29 cellular contexts compared by ENCODE assay signal in the genomic region with DNA sequence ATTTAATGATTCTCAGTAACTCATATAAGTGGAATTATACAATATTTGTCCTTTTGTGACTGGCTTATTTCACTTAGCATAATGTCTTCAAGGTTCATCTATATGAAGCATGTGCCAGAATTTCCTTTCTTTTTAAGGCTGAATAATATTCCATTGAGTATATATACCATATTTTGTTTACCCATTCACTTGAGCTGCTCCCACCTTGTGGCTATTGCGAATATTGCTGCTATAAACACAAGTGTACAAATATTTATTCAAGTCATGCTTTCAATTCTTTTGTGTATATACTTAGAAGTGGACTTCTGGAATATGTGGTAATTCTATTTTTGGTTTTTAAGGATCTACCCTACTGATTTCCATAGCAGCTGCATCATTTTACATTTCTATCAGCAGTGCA.
A peak's percentile ranks its signal among the peaks of the same experiment; 100 is the strongest.
DNase-seq lines count a peak whose midpoint lies in the region; ATAC-seq, FAIRE-seq and TF ChIP-seq lines count a peak whose summit lies in the region.
"Had no signal": no experiment of that assay in that cellular context is flagged by ENCODE, and none has a peak within 500 bp of the region (broad histone marks: within the 10 kb centered on the region; RNA-seq: fewer than 3 reads in every experiment).

No MANE protein-coding gene starts in this region.

- RAD21 ChIA-PET in HCT116 (lab: Charles Lee; ENCODE audit: low non-redundant PET in 1 of 2, low total read pairs in 2 of 2, uncharacterized antibody in 2 of 2, unreplicated experiment in 2 of 2): no interaction called here

- H3K4me3 ChIP-seq in A549 (no peak overlapping the region), HCT116 (replicated peaks in 1 of 2; ENCODE audit: low read depth in 1 of 2, low read length in 2 of 2) (no peak overlapping the region), RWPE2 (ENCODE audit: severe bottlenecking) (no peak overlapping the region)
- no peak overlapping the region for H3K4me3 ChIP-seq in CD4-positive, alpha-beta memory T cell (ENCODE audit: low read length in 2 of 2)
- H3K4me3 ChIP-seq: ascending aorta, esophagus muscularis mucosa, SJSA1, smooth muscle cell, tibial artery had no signal

- TF ChIP-seq EP300 in A549 (IDR thresholded peaks at IDR 0.05): no peak

- POLR2A ChIA-PET in A549 (lab: Yijun Ruan, JAX): no interaction called here
- POLR2A ChIA-PET in HCT116 (lab: Charles Lee): no interaction called here
- POLR2A ChIA-PET in CD4-positive, alpha-beta memory T cell (lab: Charles Lee; ENCODE audit: partially characterized antibody): no interaction called here

- H4K20me1 ChIP-seq in HCT116 (ENCODE audit: insufficient read depth): no peaks in the 10 kb centered on the region

- peak; percentile 7 for FAIRE-seq in A549 (lab: Jason Lieb, UNC)

- peaks cover 0 to 6% (median 1%) of the 10 kb centered on the region in 8 donors for H3K9me3 Mint-ChIP-seq in CD4-positive, alpha-beta memory T cell
- H3K9me3 Mint-ChIP-seq: activated CD4-positive, alpha-beta T cell treated with anti-CD3 and anti-CD28 coated beads, Interleukin-2, amount 10 ng/mL, durations not matched to agents 24 days and 14 days; activated T-helper 1 cell treated with anti-CD3 and anti-CD28 coated beads, Interleukin-12 subunit alpha, Interleukin-12 subunit beta, Interleukin-2, Interleukin-4 antibody, amounts not matched to agents 30 ng/mL and 10 ng/mL and 1 ng/mL, durations not matched to agents 14 hours and 24 hours and 36 hours; memory B cell; stimulated activated naive CD8-positive, alpha-beta T cell treated with anti-CD3 and anti-CD28 coated beads, Interleukin-15, Interleukin-2, amounts not matched to agents 100 ng/mL and 50 ng/mL, for 24 hours had no signal

- H3K27me3 Mint-ChIP-seq in CD4-positive, alpha-beta memory T cell: no peaks in the 10 kb centered on the region
- H3K27me3 Mint-ChIP-seq: activated CD4-positive, alpha-beta T cell treated with anti-CD3 and anti-CD28 coated beads, Interleukin-2, amount 10 ng/mL, durations not matched to agents 24 days and 14 days; activated CD8-positive, alpha-beta memory T cell treated with anti-CD3 and anti-CD28 coated beads, Interleukin-2, amount 10 ng/mL, durations not matched to agents 7 days and 5 days; activated naive CD8-positive, alpha-beta T cell; memory B cell; stimulated activated naive CD8-positive, alpha-beta T cell treated with anti-CD3 and anti-CD28 coated beads, Interleukin-15, Interleukin-2, amounts not matched to agents 100 ng/mL and 50 ng/mL, for 24 hours had no signal

- ATAC-seq in A549 (no peak), HCT116 (no peak), RWPE2 (ENCODE audit: low read depth) (no peak)
- ATAC-seq: activated CD8-positive, alpha-beta memory T cell treated with anti-CD3 and anti-CD28 coated beads, Interleukin-2, amount 10 ng/mL, durations not matched to agents 7 days and 5 days had no signal

- H3K9me2 ChIP-seq in HCT116 (ENCODE audit: insufficient read depth): no peaks in the 10 kb centered on the region

- H3K4me3 Mint-ChIP-seq in CD4-positive, alpha-beta memory T cell: no peak overlapping the region
- H3K4me3 Mint-ChIP-seq: activated CD4-positive, alpha-beta T cell treated with anti-CD3 and anti-CD28 coated beads, Interleukin-2, amount 10 ng/mL, durations not matched to agents 24 days and 14 days; activated CD8-positive, alpha-beta memory T cell treated with anti-CD3 and anti-CD28 coated beads, Interleukin-2, amount 10 ng/mL, durations not matched to agents 7 days and 5 days; activated naive CD8-positive, alpha-beta T cell; activated T-helper 1 cell treated with anti-CD3 and anti-CD28 coated beads, Interleukin-12 subunit alpha, Interleukin-12 subunit beta, Interleukin-2, Interleukin-4 antibody, amounts not matched to agents 30 ng/mL and 10 ng/mL and 1 ng/mL, durations not matched to agents 14 hours and 24 hours and 36 hours; memory B cell; stimulated activated naive CD8-positive, alpha-beta T cell treated with anti-CD3 and anti-CD28 coated beads, Interleukin-15, Interleukin-2, amounts not matched to agents 100 ng/mL and 50 ng/mL, for 24 hours had no signal

- no peaks in the 10 kb centered on the region for H3K36me3 Mint-ChIP-seq in CD4-positive, alpha-beta memory T cell
- H3K36me3 Mint-ChIP-seq: activated CD8-positive, alpha-beta memory T cell treated with anti-CD3 and anti-CD28 coated beads, Interleukin-2, amount 10 ng/mL, durations not matched to agents 7 days and 5 days; activated naive CD8-positive, alpha-beta T cell; memory B cell had no signal

- DNase-seq in A549 (ENCODE audit: low read depth in 1 of 2, low spot score in 1 of 2) (peak in 1 of 2 experiments; percentile 13), HCT116 (ENCODE audit: low read depth, low spot score) (no peak), RWPE2 (ENCODE audit: low spot score) (no peak), erythroblast (lab: John Stamatoyannopoulos, UW) (peak; percentile 0 to 6), HUDEP-2 (lab: John Stamatoyannopoulos, UW; ENCODE audit: unreplicated experiment in 76 of 76) (no peak), NCI-H69 (lab: John Stamatoyannopoulos, UW) (no peak), GM19240 (ENCODE audit: insufficient read length, low spot score) (no peak)
- DNase-seq in CD4-positive, alpha-beta memory T cell: no peak
- DNase-seq: activated CD4-positive, alpha-beta T cell treated with anti-CD3 and anti-CD28 coated beads, Interleukin-2, amount 10 ng/mL, durations not matched to agents 24 days and 14 days; activated CD8-positive, alpha-beta memory T cell treated with anti-CD3 and anti-CD28 coated beads, Interleukin-2, amount 10 ng/mL, durations not matched to agents 7 days and 5 days; BE2C; Caco-2; effector CD8-positive, alpha-beta T cell; NCI-H1694 treated with DMSO at 0.1 percent for 48 hours; NCI-H2227 treated with DMSO at 0.1 percent for 48 hours; NCI-H82; occipital lobe; stimulated activated CD4-positive, alpha-beta T cell treated with anti-CD3 and anti-CD28 coated beads, Interleukin-2, amount 100 ng/mL, for 48 hours; T-helper 2 cell; tibial artery had no signal

- no peaks in the 10 kb centered on the region for H3K4me1 Mint-ChIP-seq in CD4-positive, alpha-beta memory T cell
- H3K4me1 Mint-ChIP-seq: activated CD4-positive, alpha-beta T cell treated with anti-CD3 and anti-CD28 coated beads, Interleukin-2, amount 10 ng/mL, durations not matched to agents 24 days and 14 days; activated CD8-positive, alpha-beta memory T cell treated with anti-CD3 and anti-CD28 coated beads, Interleukin-2, amount 10 ng/mL, durations not matched to agents 7 days and 5 days had no signal

- TF ChIP-seq RAD21 in A549 (conservative IDR thresholded peaks at IDR 0.05 in 1 of 2, IDR thresholded peaks at IDR 0.05 in 1 of 2): 0 out of 5 replicates have a peak, but pooled peaks of 1 of the 2 experiments have one; percentile 10
- TF ChIP-seq RAD21 in HCT116 (IDR thresholded peaks at IDR 0.05; ENCODE audit: low read depth): no peak

- WGBS in A549 (ENCODE audit: missing lambda C conversion rate): 8% methylated on average over 1 of the region's 1 CpG

- H3K36me3 ChIP-seq in HCT116 (ENCODE audit: control insufficient read depth in 1 of 2, insufficient read depth in 2 of 2, low read length in 2 of 2) (no peaks in the 10 kb centered on the region), RWPE2 (ENCODE audit: low read depth) (no peaks in the 10 kb centered on the region)
- H3K36me3 ChIP-seq in CD4-positive, alpha-beta memory T cell (ENCODE audit: insufficient read depth, low read length): no peaks in the 10 kb centered on the region
- H3K36me3 ChIP-seq: ascending aorta, BE2C, esophagus muscularis mucosa, SJSA1, tibial artery had no signal

- no peaks in the 10 kb centered on the region for H3K79me2 ChIP-seq in HCT116 (ENCODE audit: insufficient read depth, low read length)

- H3K27me3 ChIP-seq in HCT116 (ENCODE audit: insufficient read depth, low read length) (no peaks in the 10 kb centered on the region), RWPE2 (ENCODE audit: insufficient read depth, poor library complexity, severe bottlenecking) (no peaks in the 10 kb centered on the region)
- no peaks in the 10 kb centered on the region for H3K27me3 ChIP-seq in CD4-positive, alpha-beta memory T cell (ENCODE audit: insufficient read depth, low read length)
- H3K27me3 ChIP-seq: ascending aorta, BE2C, esophagus muscularis mucosa, SJSA1, tibial artery had no signal

- no peak for TF ChIP-seq POLR2A in A549 (IDR thresholded peaks at IDR 0.05; ENCODE audit: low read length)
- no peak for TF ChIP-seq POLR2A in HCT116 (IDR thresholded peaks at IDR 0.05; ENCODE audit: borderline replicate concordance, extremely low read depth, insufficient read depth, insufficient read length)
- TF ChIP-seq POLR2A in erythroblast (IDR thresholded peaks at IDR 0.05; ENCODE audit: low read length): no peak

- H3K9me3 ChIP-seq in A549 (no peaks in the 10 kb centered on the region), HCT116 (ENCODE audit: control insufficient read depth in 1 of 2, insufficient read depth in 1 of 2, low read depth in 1 of 2, low read length in 2 of 2) (no peaks in the 10 kb centered on the region), RWPE2 (ENCODE audit: severe bottlenecking) (no peaks in the 10 kb centered on the region)
- H3K9me3 ChIP-seq in CD4-positive, alpha-beta memory T cell (ENCODE audit: control insufficient read depth in 1 of 2, low read length in 2 of 2): no peaks in the 10 kb centered on the region
- H3K9me3 ChIP-seq: ascending aorta, BE2C, Caco-2, esophagus muscularis mucosa, SJSA1, tibial artery had no signal

- no peak overlapping the region for H3K27ac Mint-ChIP-seq in CD4-positive, alpha-beta memory T cell
- H3K27ac Mint-ChIP-seq: activated CD4-positive, alpha-beta T cell treated with anti-CD3 and anti-CD28 coated beads, Interleukin-2, amount 10 ng/mL, durations not matched to agents 24 days and 14 days; activated CD8-positive, alpha-beta memory T cell treated with anti-CD3 and anti-CD28 coated beads, Interleukin-2, amount 10 ng/mL, durations not matched to agents 7 days and 5 days; activated naive CD8-positive, alpha-beta T cell; activated T-helper 1 cell treated with anti-CD3 and anti-CD28 coated beads, Interleukin-12 subunit alpha, Interleukin-12 subunit beta, Interleukin-2, Interleukin-4 antibody, amounts not matched to agents 30 ng/mL and 10 ng/mL and 1 ng/mL, durations not matched to agents 14 hours and 24 hours and 36 hours; memory B cell; stimulated activated naive CD8-positive, alpha-beta T cell treated with anti-CD3 and anti-CD28 coated beads, Interleukin-15, Interleukin-2, amounts not matched to agents 100 ng/mL and 50 ng/mL, for 24 hours had no signal

- H3K4me2 ChIP-seq in A549 (no peak overlapping the region), HCT116 (ENCODE audit: low read length) (no peak overlapping the region)
- H3K4me2 ChIP-seq: smooth muscle cell had no signal

- no peak overlapping the region for H3K9ac ChIP-seq in HCT116 (ENCODE audit: low read length)

- H3K27ac ChIP-seq in A549 (no peak overlapping the region), HCT116 (ENCODE audit: low read depth, low read length) (no peak overlapping the region), RWPE2 (ENCODE audit: poor library complexity, severe bottlenecking) (no peak overlapping the region)
- no peak overlapping the region for H3K27ac ChIP-seq in CD4-positive, alpha-beta memory T cell (ENCODE audit: low read depth, low read length)
- H3K27ac ChIP-seq: 22Rv1, ascending aorta, esophagus muscularis mucosa, SJSA1, tibial artery had no signal

- TF ChIP-seq CTCF in A549 (IDR thresholded peaks at IDR 0.05) (peak; percentile 9; the same call in 1 of the 3 replicates), HCT116 (IDR thresholded peaks at IDR 0.05 in 2 of 3, conservative IDR thresholded peaks at IDR 0.05 in 1 of 3; ENCODE audit: borderline replicate concordance in 1 of 3, insufficient read depth in 1 of 3, low read depth in 2 of 3, low read length in 2 of 3) (peak in 2 of 3 experiments; percentile 12 to 27; a peak in 2 of 6 replicates), RWPE2 (IDR thresholded peaks at IDR 0.05; ENCODE audit: poor library complexity, severe bottlenecking) (peak; percentile 22)

- no peak overlapping the region for H2AFZ ChIP-seq in HCT116 (ENCODE audit: low read depth, low read length, poor library complexity, severe bottlenecking)

- H3K4me1 ChIP-seq in A549 (no peaks in the 10 kb centered on the region), HCT116 (ENCODE audit: control insufficient read depth in 1 of 2, insufficient read depth in 2 of 2, low read length in 2 of 2) (no peaks in the 10 kb centered on the region), RWPE2 (ENCODE audit: insufficient read depth, poor library complexity, severe bottlenecking) (no peaks in the 10 kb centered on the region)
- no peaks in the 10 kb centered on the region for H3K4me1 ChIP-seq in CD4-positive, alpha-beta memory T cell (ENCODE audit: insufficient read depth, low read length)
- H3K4me1 ChIP-seq: ascending aorta, Caco-2, esophagus muscularis mucosa, SJSA1, tibial artery had no signal

- no TSS peak for BruUV-seq in HCT116 (replicated peaks; lab: Mats Ljungman, UMichigan)

- intact Hi-C loops in HCT116 (cut with micrococcal nuclease): no loop called here
- intact Hi-C loops in CD4-positive, alpha-beta memory T cell (cut with micrococcal nuclease): no loop called here

- CTCF ChIA-PET in A549 (lab: Yijun Ruan, JAX) (no interaction called here), HCT116 (lab: Charles Lee) (no interaction called here)
- CTCF ChIA-PET in CD4-positive, alpha-beta memory T cell (lab: Charles Lee; ENCODE audit: partially characterized antibody): no interaction called here

Comparison
In these comparisons a context has a peak if more than half of its experiments do, and no peak if none do; other contexts are left out.
1. DNase-seq: peak in erythroblast (2 of 2); none in HCT116 (single experiment), RWPE2 (single experiment), CD4-positive, alpha-beta memory T cell (0 of 5), HUDEP-2 (0 of 76), NCI-H69 (single experiment) and GM19240 (single experiment).
2. Of the 6 proteins assayed by ChIP-seq in both A549 and HCT116: peak only in A549: none; only in HCT116: none; in both: CTCF; in neither: 4; mixed calls (peak in some experiments, not most) for 1.
3. Peak in every context shown above with its lines, with median percentiles within 50 percentile points of each other: CTCF ChIP-seq.